18 cellular contexts compared by ENCODE assay signal in genomic region chr6:12068899-12069557, GRCh38. TPM values are rescaled to one million over a fixed set of nuclear protein-coding genes. Genes with fewer than 3 reads are reported as not detected.
DNase-seq lines count a peak whose midpoint lies in the region; ATAC-seq, FAIRE-seq and TF ChIP-seq lines count a peak whose summit lies in the region.
"Had no signal": no experiment of that assay in that cellular context is flagged by ENCODE, and none has a peak within 500 bp of the region (broad histone marks: within the 10 kb centered on the region; RNA-seq: fewer than 3 reads in every experiment).

No MANE protein-coding gene starts in this region.

- no peak for TF ChIP-seq CTCF in coronary artery (IDR thresholded peaks at IDR 0.05)

- TF ChIP-seq POLR2A in GM12892 (IDR thresholded peaks at IDR 0.05; ENCODE audit: low read depth, low read length) = no peak

- H3K4me3 ChIP-seq in coronary artery = no peak overlapping the region

- H3K27ac ChIP-seq in epithelial cell of prostate (peak overlapping the region; percentile 14), coronary artery (no peak overlapping the region)

- ATAC-seq in GM19455 (IDR thresholded peaks at IDR 0.05; ENCODE audit: unreplicated experiment) (no peak), GM21423 (IDR thresholded peaks at IDR 0.05; ENCODE audit: unreplicated experiment) (no peak)

- FAIRE-seq in GM18507 (lab: Jason Lieb, UNC) (peak; percentile 33), GM12892 (lab: Jason Lieb, UNC) (no peak)
- FAIRE-seq: H1 had no signal

- DNase-seq in DMS53 (lab: John Stamatoyannopoulos, UW) (peak; percentile 74), GM18507 (ENCODE audit: extremely low spot score, insufficient read length, low read depth) (no peak), NCI-H69 (lab: John Stamatoyannopoulos, UW) (peak; percentile 75), epithelial cell of prostate (ENCODE audit: low read depth, low spot score) (peak; percentile 46), GM12892 (ENCODE audit: insufficient read length) (no peak), coronary artery (ENCODE audit: low spot score) (no peak)
- DNase-seq: C1 segment of cervical spinal cord, DMS153, Kasumi-1, NCI-H1092 treated with DMSO at 0.1 percent for 48 hours, NCI-H1694, NCI-H2107, NCI-H345, NCI-H526 treated with DMSO at 0.1 percent for 48 hours, T-helper 2 cell had no signal

RNA-seq across cellular contexts. Expression of gene HIVEP1, which starts 56.9 kb away (rescaled TPM):
- 19.0 TPM for polyA plus RNA-seq in GM12892 (2012; ENCODE audit: missing spikeins)

Comparison
In these comparisons a context has a peak if more than half of its experiments do, and no peak if none do; other contexts are left out.
1. DNase-seq: peak in DMS53 (single experiment), NCI-H69 (single experiment) and epithelial cell of prostate (single experiment); none in GM18507 (single experiment), GM12892 (single experiment) and coronary artery (single experiment).